15 cellular contexts compared by ENCODE assay signal in genomic region chr17:74561580-74561979, GRCh38. TPM values are rescaled to one million over a fixed set of nuclear protein-coding genes. Genes with fewer than 3 reads are reported as not detected.
DNase-seq lines count a peak whose midpoint lies in the region; FAIRE-seq and TF ChIP-seq lines count a peak whose summit lies in the region.
"Had no signal": no experiment of that assay in that cellular context is flagged by ENCODE, and none has a peak within 500 bp of the region (broad histone marks: within the 10 kb centered on the region; RNA-seq: fewer than 3 reads in every experiment).

No MANE protein-coding gene starts in this region.

- H3K36me3 Mint-ChIP-seq in dendritic cell treated with granulocyte-macrophage colony-stimulating factor and Interleukin-4, amounts not matched to agents 40 ng/mL and 50 ng/mL, for 4 days (ENCODE audit: low read depth) = peaks cover 32% of the 10 kb centered on the region
- H3K36me3 Mint-ChIP-seq: CD4-positive, alpha-beta memory T cell had no signal

- H3K27me3 Mint-ChIP-seq in dendritic cell treated with granulocyte-macrophage colony-stimulating factor and Interleukin-4, amounts not matched to agents 40 ng/mL and 50 ng/mL, for 4 days = peaks cover 28% of the 10 kb centered on the region

- FAIRE-seq in GM12891 (lab: Jason Lieb, UNC) = no peak
- no peak for FAIRE-seq in RCC 7860 (lab: Jason Lieb, UNC)
- FAIRE-seq: G401.6 had no signal

- no peaks in the 10 kb centered on the region for H3K9me3 Mint-ChIP-seq in dendritic cell treated with granulocyte-macrophage colony-stimulating factor and Interleukin-4, amounts not matched to agents 40 ng/mL and 50 ng/mL, for 4 days
- H3K9me3 Mint-ChIP-seq: CD4-positive, alpha-beta memory T cell had no signal

- peaks cover 77% of the 10 kb centered on the region for H3K4me1 Mint-ChIP-seq in dendritic cell treated with granulocyte-macrophage colony-stimulating factor and Interleukin-4, amounts not matched to agents 40 ng/mL and 50 ng/mL, for 4 days (ENCODE audit: low read depth)

- intact Hi-C loops in dendritic cell treated with granulocyte-macrophage colony-stimulating factor and Interleukin-4, amounts not matched to agents 40 ng/mL and 50 ng/mL, for 4 days (cut with micrococcal nuclease) = no loop called here

- DNase-seq in GM12891 (ENCODE audit: insufficient read length, low spot score) = no peak
- DNase-seq in MV-4-11 (lab: John Stamatoyannopoulos, UW) = peak; percentile 33
- DNase-seq in COLO668 (lab: John Stamatoyannopoulos, UW; ENCODE audit: unreplicated experiment) = no peak
- DNase-seq in RCC 7860 (ENCODE audit: low spot score) = no peak
- no peak for DNase-seq in SHP77 (lab: John Stamatoyannopoulos, UW)
- DNase-seq: C1 segment of cervical spinal cord; Caco-2; CD4-positive, alpha-beta memory T cell; DMS153; DND-41; H9 had no signal

- H3K4me3 Mint-ChIP-seq in dendritic cell treated with granulocyte-macrophage colony-stimulating factor and Interleukin-4, amounts not matched to agents 40 ng/mL and 50 ng/mL, for 4 days = no peak overlapping the region
- H3K4me3 Mint-ChIP-seq: CD4-positive, alpha-beta memory T cell; GM23338; H9 had no signal

- peak overlapping the region; percentile 26 for H3K27ac Mint-ChIP-seq in dendritic cell treated with granulocyte-macrophage colony-stimulating factor and Interleukin-4, amounts not matched to agents 40 ng/mL and 50 ng/mL, for 4 days
- H3K27ac Mint-ChIP-seq: GM23338, H9 had no signal

- no peak for TF ChIP-seq POLR2A in GM12891 (IDR thresholded peaks at IDR 0.05; ENCODE audit: low read depth, low read length)

TF ChIP-seq in GM12891, 5 proteins besides CTCF, POLR2A, EP300 and RAD21:
- TF ChIP-seq PAX5 (IDR thresholded peaks at IDR 0.05; ENCODE audit: insufficient read depth, low read length, severe bottlenecking) = no peak
- 0 out of 2 replicates have a peak, but pooled peaks have one; percentile 10 for TF ChIP-seq SPI1 (IDR thresholded peaks at IDR 0.05; ENCODE audit: low read depth, low read length)

RNA-seq across cellular contexts. Expression of gene CD300H, which starts 5.7 kb away (rescaled TPM):
- polyA plus RNA-seq in GM12891 (2012; ENCODE audit: low read depth, missing spikeins) = not detected
- polyA plus RNA-seq: BJ; CD4-positive, alpha-beta memory T cell; GM23338 had no signal

RNA-seq across cellular contexts. Expression of gene CD300C, which starts 15.7 kb away (rescaled TPM):
- polyA plus RNA-seq in GM12891 (2012; ENCODE audit: low read depth, missing spikeins) = 0.63 TPM
- polyA plus RNA-seq: CD4-positive, alpha-beta memory T cell; GM23338 had no signal

RNA-seq across cellular contexts. Expression of gene CD300LB, which starts 30.3 kb away (rescaled TPM):
- 0.26 TPM for polyA plus RNA-seq in GM12891 (2012; ENCODE audit: low read depth, missing spikeins)
- polyA plus RNA-seq: BJ; CD4-positive, alpha-beta memory T cell; GM23338 had no signal

RNA-seq across cellular contexts. Expression of gene CD300LD, which starts 30.5 kb away (rescaled TPM):
- polyA plus RNA-seq in GM12891 (2012; ENCODE audit: low read depth, missing spikeins) = not detected
- polyA plus RNA-seq: BJ; CD4-positive, alpha-beta memory T cell; GM23338 had no signal
